In the genomic region with DNA sequence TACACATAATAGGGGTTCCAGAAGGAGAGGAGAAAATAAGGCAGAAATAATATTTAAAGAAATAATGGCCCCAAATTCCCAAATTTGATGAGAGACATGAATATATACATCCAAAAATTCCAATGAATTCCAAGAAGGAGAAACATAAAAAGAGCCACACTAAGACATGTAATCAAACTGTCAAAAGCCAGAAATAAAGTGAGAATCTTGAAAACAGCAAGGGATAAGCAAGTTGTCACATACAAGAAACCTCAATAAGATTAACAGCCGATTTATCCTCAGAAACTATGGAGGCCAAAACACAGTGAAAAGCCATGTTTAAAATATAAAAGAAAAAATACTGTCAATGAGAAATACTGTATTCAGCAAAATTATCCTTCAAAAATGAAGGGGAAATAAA, we compare ENCODE assay signal across 20 cellular contexts. TPM values are rescaled to one million over a fixed set of nuclear protein-coding genes. Genes with fewer than 3 reads are reported as not detected.
A peak's percentile ranks its signal among the peaks of the same experiment; 100 is the strongest.
DNase-seq lines count a peak whose midpoint lies in the region; ATAC-seq, FAIRE-seq and TF ChIP-seq lines count a peak whose summit lies in the region.
"Had no signal": no experiment of that assay in that cellular context is flagged by ENCODE, and none has a peak within 500 bp of the region (broad histone marks: within the 10 kb centered on the region; RNA-seq: fewer than 3 reads in every experiment).

No MANE protein-coding gene starts in this region.

- H3K79me2 ChIP-seq in K562 (ENCODE audit: control insufficient read depth, insufficient read depth, low read length) (no peaks in the 10 kb centered on the region), osteoblast (ENCODE audit: insufficient read depth, low read length) (no peaks in the 10 kb centered on the region)

- H3K27me3 ChIP-seq in K562 (ENCODE audit: control insufficient read depth in 2 of 2, insufficient read depth in 2 of 2, low read length in 2 of 2) (no peaks in the 10 kb centered on the region), osteoblast (ENCODE audit: insufficient read depth, low read length) (no peaks in the 10 kb centered on the region)

- TF ChIP-seq POLR2A in K562 (conservative IDR thresholded peaks at IDR 0.05) = no peak

- in situ Hi-C loops in K562 (cut with MboI) = no loop called here

- H3K4me1 ChIP-seq in K562 (replicated peaks in 1 of 2; ENCODE audit: control insufficient read depth in 2 of 2, insufficient read depth in 2 of 2, low read length in 2 of 2) = no peaks in the 10 kb centered on the region
- no peaks in the 10 kb centered on the region for H3K4me1 ChIP-seq in osteoblast (ENCODE audit: insufficient read depth, low read length)
- H3K4me1 ChIP-seq: SJSA1 had no signal

- no peak overlapping the region for H3K4me3 Mint-ChIP-seq in activated T-cell treated with anti-CD3 and anti-CD28 coated beads, Interleukin-2, amount 50 U/mL, for 72 hours
- no peak overlapping the region for H3K4me3 Mint-ChIP-seq in activated CD4-positive, alpha-beta T cell treated with anti-CD3 and anti-CD28 coated beads, Interleukin-2, amount 10 ng/mL, durations not matched to agents 7 days and 5 days
- H3K4me3 Mint-ChIP-seq in natural killer cell treated with Interleukin-12 subunit alpha and Interleukin-12 subunit beta and Interleukin-15 and Interleukin-18, amount 100 ng/mL, for 72 hours = no peak overlapping the region
- H3K4me3 Mint-ChIP-seq: T-cell had no signal

- H3K27ac Mint-ChIP-seq in activated T-cell treated with anti-CD3 and anti-CD28 coated beads, Interleukin-2, amount 50 U/mL, for 72 hours = peak overlapping the region; percentile 34
- no peak overlapping the region for H3K27ac Mint-ChIP-seq in activated CD4-positive, alpha-beta T cell treated with anti-CD3 and anti-CD28 coated beads, Interleukin-2, amount 10 ng/mL, durations not matched to agents 7 days and 5 days
- H3K27ac Mint-ChIP-seq in natural killer cell treated with Interleukin-12 subunit alpha and Interleukin-12 subunit beta and Interleukin-15 and Interleukin-18, amount 100 ng/mL, for 72 hours = no peak overlapping the region
- H3K27ac Mint-ChIP-seq: T-cell had no signal

- H3K4me1 Mint-ChIP-seq in activated T-cell treated with anti-CD3 and anti-CD28 coated beads, Interleukin-2, amount 50 U/mL, for 72 hours (ENCODE audit: low read depth) = no peaks in the 10 kb centered on the region
- no peaks in the 10 kb centered on the region for H3K4me1 Mint-ChIP-seq in activated CD4-positive, alpha-beta T cell treated with anti-CD3 and anti-CD28 coated beads, Interleukin-2, amount 10 ng/mL, durations not matched to agents 7 days and 5 days
- no peaks in the 10 kb centered on the region for H3K4me1 Mint-ChIP-seq in natural killer cell treated with Interleukin-12 subunit alpha and Interleukin-12 subunit beta and Interleukin-15 and Interleukin-18, amount 100 ng/mL, for 72 hours (ENCODE audit: low read depth in 2 of 2)
- H3K4me1 Mint-ChIP-seq: T-cell had no signal

- peaks cover 21 to 39% of the 10 kb centered on the region in 2 donors for H3K36me3 Mint-ChIP-seq in activated T-cell treated with anti-CD3 and anti-CD28 coated beads, Interleukin-2, amount 50 U/mL, for 72 hours (ENCODE audit: insufficient read depth in 2 of 2)
- H3K36me3 Mint-ChIP-seq in activated CD4-positive, alpha-beta T cell treated with anti-CD3 and anti-CD28 coated beads, Interleukin-2, amount 10 ng/mL, durations not matched to agents 7 days and 5 days (ENCODE audit: low read depth) = peaks cover 6% of the 10 kb centered on the region
- peaks cover 45% of the 10 kb centered on the region for H3K36me3 Mint-ChIP-seq in natural killer cell treated with Interleukin-12 subunit alpha and Interleukin-12 subunit beta and Interleukin-15 and Interleukin-18, amount 100 ng/mL, for 72 hours

- no peaks in the 10 kb centered on the region for H3K9me1 ChIP-seq in K562 (ENCODE audit: control insufficient read depth, insufficient read depth, low read length)

- TF ChIP-seq EP300 in K562 (IDR thresholded peaks at IDR 0.05; ENCODE audit: low read length) = no peak

- TF ChIP-seq RAD21 in K562 (CRISPR knock-in tag; conservative IDR thresholded peaks at IDR 0.05 in 1 of 2, IDR thresholded peaks at IDR 0.05 in 1 of 2) = no peak

- TF ChIP-seq CTCF in K562 (IDR thresholded peaks at IDR 0.05 in 2 of 3, conservative IDR thresholded peaks at IDR 0.05 in 1 of 3; ENCODE audit: insufficient read depth in 2 of 3, low read depth in 1 of 3, low read length in 3 of 3) (no peak), osteoblast (IDR thresholded peaks at IDR 0.05; ENCODE audit: extremely low read depth, low read depth, low read length) (no peak)

- no peaks in the 10 kb centered on the region for H3K27me3 Mint-ChIP-seq in activated T-cell treated with anti-CD3 and anti-CD28 coated beads, Interleukin-2, amount 50 U/mL, for 72 hours (ENCODE audit: low read depth)
- H3K27me3 Mint-ChIP-seq in activated CD4-positive, alpha-beta T cell treated with anti-CD3 and anti-CD28 coated beads, Interleukin-2, amount 10 ng/mL, durations not matched to agents 7 days and 5 days = peaks cover 9% of the 10 kb centered on the region
- H3K27me3 Mint-ChIP-seq in natural killer cell treated with Interleukin-12 subunit alpha and Interleukin-12 subunit beta and Interleukin-15 and Interleukin-18, amount 100 ng/mL, for 72 hours = peaks cover 12 to 22% of the 10 kb centered on the region in 2 donors
- H3K27me3 Mint-ChIP-seq: T-cell had no signal

- CTCF ChIA-PET in K562 (lab: Yijun Ruan, JAX; ENCODE audit: low intra/inter-chr PET ratio) = no interaction called here
- CTCF ChIA-PET in activated CD4-positive, alpha-beta T cell treated with anti-CD3 and anti-CD28 coated beads, Interleukin-2, amount 10 ng/mL, durations not matched to agents 7 days and 5 days (lab: Charles Lee) = no interaction called here

- H3K36me3 ChIP-seq in K562 (ENCODE audit: control insufficient read depth, insufficient read depth, low read length) = no peaks in the 10 kb centered on the region
- no peaks in the 10 kb centered on the region for H3K36me3 ChIP-seq in osteoblast (ENCODE audit: insufficient read depth, low read length)
- H3K36me3 ChIP-seq: SJSA1 had no signal

- 90% methylated on average over 1 of the region's 1 CpG for WGBS in K562 (ENCODE audit: insufficient coverage, low coverage, missing lambda C conversion rate)

- no peak for ATAC-seq in activated T-cell treated with anti-CD3 and anti-CD28 coated beads, Interleukin-2, amount 50 U/mL, for 72 hours (replicated peaks in 1 of 2)
- ATAC-seq in K562 = no peak
- no peak for ATAC-seq in natural killer cell treated with Interleukin-12 subunit alpha and Interleukin-12 subunit beta and Interleukin-15 and Interleukin-18, amount 100 ng/mL, for 72 hours
- ATAC-seq: PC-3, T-cell had no signal

- H3K9me3 Mint-ChIP-seq in activated T-cell treated with anti-CD3 and anti-CD28 coated beads, Interleukin-2, amount 50 U/mL, for 72 hours = peaks cover 17 to 33% of the 10 kb centered on the region in 2 donors
- H3K9me3 Mint-ChIP-seq in activated CD4-positive, alpha-beta T cell treated with anti-CD3 and anti-CD28 coated beads, Interleukin-2, amount 10 ng/mL, durations not matched to agents 7 days and 5 days = peaks cover 35% of the 10 kb centered on the region
- peaks cover 20% of the 10 kb centered on the region for H3K9me3 Mint-ChIP-seq in natural killer cell treated with Interleukin-12 subunit alpha and Interleukin-12 subunit beta and Interleukin-15 and Interleukin-18, amount 100 ng/mL, for 72 hours

- no peak overlapping the region for H3K9ac ChIP-seq in K562 (ENCODE audit: insufficient read depth in 1 of 2, low read depth in 2 of 2, low read length in 2 of 2)

- POLR2A ChIA-PET in K562 (lab: Yijun Ruan, JAX) = no interaction called here
- POLR2A ChIA-PET in activated CD4-positive, alpha-beta T cell treated with anti-CD3 and anti-CD28 coated beads, Interleukin-2, amount 10 ng/mL, durations not matched to agents 7 days and 5 days (lab: Charles Lee) = no interaction called here

- intact Hi-C loops in K562 (cut with micrococcal nuclease) = no loop called here

- H3K4me3 ChIP-seq in K562 (no peak overlapping the region), osteoblast (ENCODE audit: insufficient read depth, low read length) (no peak overlapping the region)
- H3K4me3 ChIP-seq: SJSA1 had no signal

- no peaks in the 10 kb centered on the region for H4K20me1 ChIP-seq in K562 (replicated peaks; ENCODE audit: control insufficient read depth, insufficient read depth, low read length)
- no peaks in the 10 kb centered on the region for H4K20me1 ChIP-seq in osteoblast (ENCODE audit: insufficient read depth, low read length)

- H3K27ac ChIP-seq in K562 (ENCODE audit: extremely low read depth, low read depth, low read length) = no peak overlapping the region
- H3K27ac ChIP-seq in osteoblast (ENCODE audit: low read depth, low read length) = no peak overlapping the region
- H3K27ac ChIP-seq: C4-2B, SJSA1 had no signal

- FAIRE-seq in K562 (lab: Jason Lieb, UNC) = no peak
- FAIRE-seq: H1 had no signal

- H3K9me3 ChIP-seq in K562 (replicated peaks; ENCODE audit: control insufficient read depth, insufficient read depth, low read depth, low read length) (peaks cover 7% of the 10 kb centered on the region), osteoblast (ENCODE audit: low read depth, low read length) (peaks cover 2% of the 10 kb centered on the region)

- no TSS peak for BruUV-seq in K562 (replicated peaks; lab: Mats Ljungman, UMichigan)

- DNase-seq in activated T-cell treated with anti-CD3 and anti-CD28 coated beads, Interleukin-2, amount 50 U/mL, for 72 hours = no peak
- no peak for DNase-seq in activated T-cell treated with anti-CD3 and anti-CD28 coated beads for 4 hours
- DNase-seq in OCI-M1 (lab: John Stamatoyannopoulos, UW) = peak; percentile 41
- DNase-seq in K562 (ENCODE audit: extremely low read depth in 1 of 4, low spot score in 3 of 4) = no peak
- peak; percentile 15 for DNase-seq in osteoblast (ENCODE audit: insufficient read length, low spot score, missing footprints)
- no peak for DNase-seq in activated CD4-positive, alpha-beta T cell treated with anti-CD3 and anti-CD28 coated beads, Interleukin-2, amount 10 ng/mL, durations not matched to agents 7 days and 5 days
- DNase-seq in NCI-H748 treated with DMSO at 0.1 percent for 48 hours (lab: John Stamatoyannopoulos, UW) = no peak
- no peak for DNase-seq in natural killer cell treated with Interleukin-12 subunit alpha and Interleukin-12 subunit beta and Interleukin-15 and Interleukin-18, amount 100 ng/mL, for 72 hours (ENCODE audit: low spot score)
- DNase-seq: DMS 273 treated with DMSO at 0.1 percent for 48 hours; KBM-7; NCI-H1092; NCI-H2107; NCI-H345; NCI-H526 treated with DMSO at 0.1 percent for 48 hours; NK-92 treated with Interleukin-12 subunit alpha and Interleukin-12 subunit beta, amount 100 ng/mL, for 24 hours; PC-3; T-cell had no signal

- H2AFZ ChIP-seq in K562 (ENCODE audit: low read depth, low read length) (no peak overlapping the region), osteoblast (ENCODE audit: low read length) (no peak overlapping the region)

- H3K4me2 ChIP-seq in K562 (ENCODE audit: insufficient read depth, low read length) = no peak overlapping the region
- H3K4me2 ChIP-seq in osteoblast (ENCODE audit: insufficient read depth, low read length) = no peak overlapping the region

RNA-seq across cellular contexts. Expression of gene CATSPER3, which starts 14.5 kb away (rescaled TPM):
- total RNA-seq in activated T-cell treated with anti-CD3 and anti-CD28 coated beads, Interleukin-2, amount 50 U/mL, for 72 hours = 1 to 10 TPM in 1 of 2 donors, under 1 TPM in 1; 0.79 to 1.1 TPM
- total RNA-seq in K562 (2011; cell fraction: chromatin; rRNA removed; ENCODE audit: low replicate concordance) = 3.2 TPM in 2 replicates
- 2.2 and 2.4 TPM in 2 replicates for total RNA-seq in K562 (2011; cell fraction: nucleolus; rRNA removed)
- 1.5 and 1.7 TPM in 2 replicates for total RNA-seq in K562 (2011; cell fraction: nucleoplasm; rRNA removed)
- 0.14 and 0.45 TPM in 2 replicates for total RNA-seq in K562 (2014; rRNA removed)
- total RNA-seq in K562 (2014; rRNA removed; fragmentation: Illumina TruSeq; extraction: Trizol) = 0.22 and 0.44 TPM in 2 replicates
- 0.38 and 0.43 TPM in 2 replicates for total RNA-seq in K562 (2015; rRNA removed; fragmentation: Illumina TruSeq; extraction: Trizol)
- 0.34 and 0.49 TPM in 2 replicates for total RNA-seq in K562 (2021)
- 1.5 and 1.7 TPM in 2 replicates for polyA plus RNA-seq in K562 (2011; rRNA removed)
- 0.86 and 1.4 TPM in 2 replicates for polyA plus RNA-seq in K562 (2011; cell fraction: cytosol; rRNA removed)
- 2.2 and 4.2 TPM in 2 replicates for polyA plus RNA-seq in K562 (2011; cell fraction: nucleus; rRNA removed)
- 0.44 and 0.97 TPM in 2 replicates for polyA plus RNA-seq in K562 (2012)
- 0.29 and 0.37 TPM in 2 replicates for polyA plus RNA-seq in K562 (2014; fragmentation: Illumina TruSeq; extraction: Trizol)
- under 1 TPM; 0.60 to 0.62 TPM for polyA plus RNA-seq in K562 (2014; fragmentation: Nextera tagmentation; extraction: Ambion mirVana)
- 0.22 and 0.61 TPM in 2 replicates for polyA plus RNA-seq in K562 (2014; rRNA removed)
- polyA minus RNA-seq in K562 (2011; rRNA and poly(A)+ RNA removed) = 1.3 and 1.8 TPM in 2 replicates
- polyA minus RNA-seq in K562 (2011; cell fraction: cytosol; rRNA and poly(A)+ RNA removed) = not detected in 2 replicates
- polyA minus RNA-seq in K562 (2011; cell fraction: nucleus; rRNA and poly(A)+ RNA removed) = 0.94 and 1.00 TPM in 2 replicates
- 0.29 and 0.36 TPM in 2 replicates for total RNA-seq in osteoblast
- 1 to 10 TPM; 1.2 to 1.4 TPM for total RNA-seq in activated CD4-positive, alpha-beta T cell treated with anti-CD3 and anti-CD28 coated beads, Interleukin-2, amount 10 ng/mL, durations not matched to agents 7 days and 5 days
- under 1 TPM in 1 of 2 donors, not detected in 1; 0.52 TPM for total RNA-seq in natural killer cell treated with Interleukin-12 subunit alpha and Interleukin-12 subunit beta and Interleukin-15 and Interleukin-18, amount 100 ng/mL, for 72 hours
- total RNA-seq: H1 had no signal

RNA-seq across cellular contexts. Expression of gene PITX1, which starts 51.8 kb away (rescaled TPM):
- total RNA-seq in activated T-cell treated with anti-CD3 and anti-CD28 coated beads, Interleukin-2, amount 50 U/mL, for 72 hours = under 1 TPM; 0.50 to 0.76 TPM
- total RNA-seq in K562 (2011; cell fraction: chromatin; rRNA removed; ENCODE audit: low replicate concordance) = 10.2 and 35.6 TPM in 2 replicates
- 39.9 and 42.6 TPM in 2 replicates for total RNA-seq in K562 (2011; cell fraction: nucleolus; rRNA removed)
- total RNA-seq in K562 (2011; cell fraction: nucleoplasm; rRNA removed) = 19.5 and 26.3 TPM in 2 replicates
- total RNA-seq in K562 (2014; rRNA removed) (59.8 and 73.9 TPM in 2 replicates), K562 (2014; rRNA removed; fragmentation: Illumina TruSeq; extraction: Trizol) (2.3 and 3.1 TPM in 2 replicates), K562 (2015; rRNA removed; fragmentation: Illumina TruSeq; extraction: Trizol) (24.9 and 25.3 TPM in 2 replicates), K562 (2021) (88.2 and 90.4 TPM in 2 replicates), osteoblast (8.3 and 9.8 TPM in 2 replicates)
- polyA plus RNA-seq in K562 (2011; rRNA removed) (30.8 and 50.1 TPM in 2 replicates), K562 (2014; fragmentation: Illumina TruSeq; extraction: Trizol) (7.4 and 35.6 TPM in 2 replicates), K562 (2014; fragmentation: Nextera tagmentation; extraction: Ambion mirVana) (under 1 TPM; 0.13 to 0.17 TPM), K562 (2014; rRNA removed) (58.7 and 64.6 TPM in 2 replicates)
- polyA plus RNA-seq in K562 (2011; cell fraction: cytosol; rRNA removed) = 91.0 and 189 TPM in 2 replicates
- 68.1 and 94.4 TPM in 2 replicates for polyA plus RNA-seq in K562 (2011; cell fraction: nucleus; rRNA removed)
- polyA plus RNA-seq in K562 (2012) = 34.0 and 38.0 TPM in 2 replicates
- polyA minus RNA-seq in K562 (2011; rRNA and poly(A)+ RNA removed) = 12.0 and 21.7 TPM in 2 replicates
- 56.3 and 80.4 TPM in 2 replicates for polyA minus RNA-seq in K562 (2011; cell fraction: cytosol; rRNA and poly(A)+ RNA removed)
- 21.8 and 31.4 TPM in 2 replicates for polyA minus RNA-seq in K562 (2011; cell fraction: nucleus; rRNA and poly(A)+ RNA removed)
- not detected for total RNA-seq in activated CD4-positive, alpha-beta T cell treated with anti-CD3 and anti-CD28 coated beads, Interleukin-2, amount 10 ng/mL, durations not matched to agents 7 days and 5 days
- total RNA-seq in natural killer cell treated with Interleukin-12 subunit alpha and Interleukin-12 subunit beta and Interleukin-15 and Interleukin-18, amount 100 ng/mL, for 72 hours = not detected
- total RNA-seq: H1 had no signal

Comparison
In these comparisons a context has a peak if more than half of its experiments do, and no peak if none do; other contexts are left out.
1. DNase-seq: peak in OCI-M1 (single experiment) and osteoblast (single experiment); none in activated T-cell treated with anti-CD3 and anti-CD28 coated beads, Interleukin-2, amount 50 U/mL, for 72 hours (0 of 2), activated T-cell treated with anti-CD3 and anti-CD28 coated beads for 4 hours (single experiment), K562 (0 of 4), activated CD4-positive, alpha-beta T cell treated with anti-CD3 and anti-CD28 coated beads, Interleukin-2, amount 10 ng/mL, durations not matched to agents 7 days and 5 days (single experiment), NCI-H748 treated with DMSO at 0.1 percent for 48 hours (single experiment) and natural killer cell treated with Interleukin-12 subunit alpha and Interleukin-12 subunit beta and Interleukin-15 and Interleukin-18, amount 100 ng/mL, for 72 hours (single experiment).